ENCODE assay signal across 1 cellular context in genomic region chr15:31158858-31159569, GRCh38.
TF ChIP-seq lines count a peak whose summit lies in the region.

No MANE protein-coding gene starts in this region.

TF ChIP-seq in HepG2, 621 proteins besides CTCF, POLR2A, EP300 and RAD21:
- no peak for TF ChIP-seq KDM2A (CRISPR knock-in tag; IDR thresholded peaks at IDR 0.05; ENCODE audit: borderline replicate concordance, low read depth)
- TF ChIP-seq GATA4 (IDR thresholded peaks at IDR 0.05; ENCODE audit: borderline replicate concordance, low read depth) = no peak
- no peak for TF ChIP-seq TFAP4 (IDR thresholded peaks at IDR 0.05; ENCODE audit: borderline replicate concordance, low read depth)
- no peak for TF ChIP-seq SRSF9 (IDR thresholded peaks at IDR 0.05; ENCODE audit: borderline replicate concordance, insufficient read depth, low read depth, low read length, poor library complexity, severe bottlenecking)
- peak; percentile 43; the same call in 1 of the 2 replicates for TF ChIP-seq ZNF687 (CRISPR knock-in tag; IDR thresholded peaks at IDR 0.05)
- TF ChIP-seq ZBTB1 (CRISPR knock-in tag; IDR thresholded peaks at IDR 0.05; ENCODE audit: borderline replicate concordance) = no peak
- no peak for TF ChIP-seq ZNF883 (CRISPR knock-in tag; IDR thresholded peaks at IDR 0.05; ENCODE audit: not compliant biosample characterization)
- TF ChIP-seq SOX13 (IDR thresholded peaks at IDR 0.05) = no peak
- TF ChIP-seq SOX13 (CRISPR knock-in tag; conservative IDR thresholded peaks at IDR 0.05 in 1 of 2, IDR thresholded peaks at IDR 0.05 in 1 of 2) = peak in 1 of 2 experiments; percentile 16; a peak in 1 of 4 replicates
- TF ChIP-seq HNRNPUL1 (IDR thresholded peaks at IDR 0.05; ENCODE audit: low read depth, low read length) = no peak
- TF ChIP-seq ZNF484 (CRISPR knock-in tag; IDR thresholded peaks at IDR 0.05; ENCODE audit: borderline replicate concordance, low read depth) = no peak
- TF ChIP-seq NR2C2 (CRISPR knock-in tag; IDR thresholded peaks at IDR 0.05; ENCODE audit: borderline replicate concordance) = 0 out of 2 replicates have a peak, but pooled peaks have one; percentile 56
- TF ChIP-seq CENPBD1 (CRISPR knock-in tag; IDR thresholded peaks at IDR 0.05; ENCODE audit: borderline replicate concordance, low read depth) = no peak
- peak in 1 of 2 experiments; percentile 25; a peak in 1 of 4 replicates for TF ChIP-seq MAFK (conservative IDR thresholded peaks at IDR 0.05 in 1 of 2, IDR thresholded peaks at IDR 0.05 in 1 of 2; ENCODE audit: low read length in 2 of 2)
- TF ChIP-seq HOXA3 (CRISPR knock-in tag; IDR thresholded peaks at IDR 0.05) = 0 out of 2 replicates have a peak, but pooled peaks have one; percentile 10
- TF ChIP-seq HOXA7 (CRISPR knock-in tag; IDR thresholded peaks at IDR 0.05) = no peak
- no peak for TF ChIP-seq SOX6 (IDR thresholded peaks at IDR 0.05)
- no peak for TF ChIP-seq SOX6 (CRISPR knock-in tag; IDR thresholded peaks at IDR 0.05)
- no peak for TF ChIP-seq ZFP41 (CRISPR knock-in tag; IDR thresholded peaks at IDR 0.05; ENCODE audit: borderline replicate concordance)
- TF ChIP-seq BRD4 (CRISPR knock-in tag; IDR thresholded peaks at IDR 0.05) = peak; percentile 60; the same call in 1 of the 2 replicates
